Comparison of ENCODE assay signal across 1 cellular context in the genomic region with DNA sequence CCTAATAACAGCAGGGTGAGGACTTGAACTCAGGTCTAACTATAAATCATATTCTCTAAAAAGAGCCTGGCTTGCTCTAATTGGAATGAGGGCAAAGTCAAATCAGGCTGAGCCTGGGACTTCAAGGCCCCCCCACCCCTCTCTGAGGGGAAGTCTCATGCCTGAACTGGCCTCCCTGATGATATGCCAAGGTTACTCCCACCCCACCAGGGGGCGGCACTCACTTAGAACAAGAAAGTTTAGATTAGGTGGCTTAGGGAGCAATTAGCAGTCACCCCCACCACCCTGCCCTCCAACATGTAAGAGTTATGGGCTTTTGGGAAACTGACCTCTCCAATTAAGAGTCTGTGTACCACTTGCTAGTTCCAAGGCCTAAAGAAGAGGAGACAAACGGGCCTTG.
A peak's percentile ranks its signal among the peaks of the same experiment; 100 is the strongest.
TF ChIP-seq lines count a peak whose summit lies in the region.

No MANE protein-coding gene starts in this region.

TF ChIP-seq in GM12878, 131 proteins besides CTCF, POLR2A, EP300 and RAD21:
- peak; percentile 19; the same call in 1 of the 2 replicates for TF ChIP-seq SPI1 (IDR thresholded peaks at IDR 0.05; ENCODE audit: borderline replicate concordance, insufficient read depth, low read depth, low read length)
- peak; percentile 40 for TF ChIP-seq RELA (IDR thresholded peaks at IDR 0.05; ENCODE audit: borderline replicate concordance, partially characterized antibody)
- no peak for TF ChIP-seq BACH1 (IDR thresholded peaks at IDR 0.05; ENCODE audit: borderline replicate concordance)
- no peak for TF ChIP-seq FOXM1 (IDR thresholded peaks at IDR 0.05; ENCODE audit: low read depth, low read length)
- TF ChIP-seq SMARCA5 (IDR thresholded peaks at IDR 0.05) = 0 out of 2 replicates have a peak, but pooled peaks have one; percentile 22
- peak; percentile 85 for TF ChIP-seq SMC3 (IDR thresholded peaks at IDR 0.05; ENCODE audit: borderline replicate concordance, low read length)
